23 cellular contexts compared by ENCODE assay signal in the genomic region with DNA sequence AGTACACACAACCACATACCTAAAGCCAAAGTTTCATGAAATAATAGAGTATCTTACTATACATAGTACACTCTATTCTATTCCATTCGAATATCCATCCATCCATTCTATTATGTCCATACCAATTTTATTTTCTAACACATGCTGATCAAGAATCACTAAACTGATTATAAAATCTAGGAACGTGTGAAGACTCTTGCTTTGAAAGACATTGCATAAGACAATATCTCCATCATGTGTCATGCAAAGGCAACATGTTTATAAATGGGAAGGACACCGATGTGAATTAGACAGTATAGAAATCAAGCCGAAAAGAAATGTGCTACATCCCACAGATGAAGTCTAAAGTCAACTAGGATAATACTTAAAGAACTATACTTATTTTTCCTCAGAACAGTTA.
"Had no signal": no experiment of that assay in that cellular context is flagged by ENCODE, and none has a peak within 500 bp of the region (broad histone marks: within the 10 kb centered on the region; RNA-seq: fewer than 3 reads in every experiment).

No MANE protein-coding gene starts in this region.

- H3K4me3 ChIP-seq: coronary artery, dorsolateral prefrontal cortex, esophagus squamous epithelium, gastrocnemius medialis, heart right ventricle, left lung, lower lobe of right lung, mucosa of descending colon had no signal

- H3K27me3 ChIP-seq: esophagus squamous epithelium, gastrocnemius medialis, heart right ventricle, left lung had no signal

- H3K36me3 ChIP-seq: esophagus squamous epithelium, gastrocnemius medialis, heart right ventricle, left lung, lower lobe of right lung had no signal

- H3K27ac ChIP-seq: coronary artery, dorsolateral prefrontal cortex, epithelial cell of prostate, esophagus squamous epithelium, gastrocnemius medialis, heart right ventricle, left lung, lower lobe of right lung had no signal

- ATAC-seq: esophagus mucosa, gastrocnemius medialis, heart right ventricle, left cardiac atrium, left lung, left ventricle myocardium superior, lower lobe of right lung, mucosa of descending colon had no signal

- H3K9me3 ChIP-seq: esophagus squamous epithelium, gastrocnemius medialis, heart right ventricle, left lung, lower lobe of right lung, mucosa of descending colon had no signal

- DNase-seq: dermis blood vessel endothelial cell; dorsolateral prefrontal cortex; effector CD4-positive, alpha-beta T cell; effector memory CD4-positive, alpha-beta T cell; erythroblast; esophagus squamous epithelium; foreskin fibroblast; foreskin melanocyte; gastrocnemius medialis; glutamatergic neuron; head of caudate nucleus; heart right ventricle; hippocampal formation; left cardiac atrium; left lung; left ventricle myocardium superior; lower lobe of right lung; mesenchymal stem cell; mucosa of descending colon; naive B cell had no signal

- H3K4me1 ChIP-seq: gastrocnemius medialis, heart right ventricle, left lung, lower lobe of right lung had no signal
